1 cellular context compared by ENCODE assay signal in the genomic region with DNA sequence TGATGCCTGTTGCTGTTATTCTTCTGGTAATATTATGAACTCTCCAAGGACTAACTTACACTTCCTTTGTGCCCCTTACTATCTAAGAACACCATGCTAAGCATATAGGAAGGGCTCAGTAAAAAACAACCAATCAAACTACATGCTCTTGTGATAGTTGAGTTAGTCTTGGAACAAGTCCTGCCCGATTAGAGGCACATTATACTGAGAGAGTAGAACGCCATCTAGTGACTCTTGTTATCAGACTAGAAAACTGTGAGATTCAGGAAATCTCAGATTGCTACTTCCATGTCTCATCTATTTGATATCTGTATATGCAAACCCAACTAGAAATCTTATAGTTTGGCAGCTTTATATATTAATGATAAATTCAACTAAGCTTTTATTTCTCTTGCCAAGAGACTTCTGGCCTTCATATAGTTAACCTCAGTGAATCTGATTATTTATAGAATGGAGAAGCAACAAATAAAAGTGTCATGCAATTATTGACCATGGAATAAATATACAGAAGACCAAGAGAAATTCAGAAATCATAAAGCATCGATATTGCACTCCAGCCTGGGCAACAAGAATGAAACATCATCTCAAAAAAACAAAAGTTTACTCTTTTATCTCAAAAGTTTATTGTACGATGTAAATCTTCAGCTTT.
A peak's percentile ranks its signal among the peaks of the same experiment; 100 is the strongest.
TF ChIP-seq lines count a peak whose summit lies in the region.

No MANE protein-coding gene starts in this region.

TF ChIP-seq in HEK293, 187 proteins besides CTCF, POLR2A, EP300 and RAD21 (continued from another document):
- TF ChIP-seq PRDM2 (tag by site-specific recombination; IDR thresholded peaks at IDR 0.05; ENCODE audit: borderline replicate concordance) = no peak
- TF ChIP-seq, protein P1, sequence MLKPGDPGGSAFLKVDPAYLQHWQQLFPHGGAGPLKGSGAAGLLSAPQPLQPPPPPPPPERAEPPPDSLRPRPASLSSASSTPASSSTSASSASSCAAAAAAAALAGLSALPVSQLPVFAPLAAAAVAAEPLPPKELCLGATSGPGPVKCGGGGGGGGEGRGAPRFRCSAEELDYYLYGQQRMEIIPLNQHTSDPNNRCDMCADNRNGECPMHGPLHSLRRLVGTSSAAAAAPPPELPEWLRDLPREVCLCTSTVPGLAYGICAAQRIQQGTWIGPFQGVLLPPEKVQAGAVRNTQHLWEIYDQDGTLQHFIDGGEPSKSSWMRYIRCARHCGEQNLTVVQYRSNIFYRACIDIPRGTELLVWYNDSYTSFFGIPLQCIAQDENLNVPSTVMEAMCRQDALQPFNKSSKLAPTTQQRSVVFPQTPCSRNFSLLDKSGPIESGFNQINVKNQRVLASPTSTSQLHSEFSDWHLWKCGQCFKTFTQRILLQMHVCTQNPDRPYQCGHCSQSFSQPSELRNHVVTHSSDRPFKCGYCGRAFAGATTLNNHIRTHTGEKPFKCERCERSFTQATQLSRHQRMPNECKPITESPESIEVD (tag by site-specific recombination; IDR thresholded peaks at IDR 0.05) = no peak
- peak; percentile 98 for TF ChIP-seq ZNF660 (tag by site-specific recombination; IDR thresholded peaks at IDR 0.05)
- no peak for TF ChIP-seq SP7 (tag by site-specific recombination; IDR thresholded peaks at IDR 0.05)
- TF ChIP-seq ZNF791 (tag by site-specific recombination; IDR thresholded peaks at IDR 0.05) = no peak
- no peak for TF ChIP-seq ZNF157 (tag by site-specific recombination; IDR thresholded peaks at IDR 0.05)
TF ChIP-seq in HEK293: peak in this region for 2.
